Comparison of ENCODE assay signal across 8 cellular contexts in genomic region chr6:39934060-39934757, GRCh38. TPM values are rescaled to one million over a fixed set of nuclear protein-coding genes. Genes with fewer than 3 reads are reported as not detected.
DNase-seq lines count a peak whose midpoint lies in the region; ATAC-seq lines count a peak whose summit lies in the region.

TSS of gene MOCS1 (minus strand) at chr6:39934462. CDS start at chr6:39934417, 45 bp downstream.

- no peaks in the 10 kb centered on the region for H3K9me3 ChIP-seq in adipocyte (ENCODE audit: control insufficient read depth, low read length)
- no peaks in the 10 kb centered on the region for H3K9me3 ChIP-seq in neuron (ENCODE audit: low read length)

- H3K4me3 ChIP-seq in adipocyte (ENCODE audit: low read length) (peak within 1 kb of the TSS; percentile 94), neuron (ENCODE audit: low read length) (peak within 1 kb of the TSS; percentile 77)

- ATAC-seq in Right ventricle myocardium inferior: peak; percentile 96
- ATAC-seq in HG02884 (IDR thresholded peaks at IDR 0.05; ENCODE audit: unreplicated experiment): no peak

- H3K27ac ChIP-seq in temporal lobe (ENCODE audit: low read depth, low read length): peak within 1 kb of the TSS; percentile 73

- H3K27me3 ChIP-seq in adipocyte (replicated peaks; ENCODE audit: control insufficient read depth, insufficient read depth, low read length) (peaks cover 5% of the 10 kb centered on the region), neuron (ENCODE audit: insufficient read depth, low read length) (peaks cover 5% of the 10 kb centered on the region)

- H2AFZ ChIP-seq in neuron (ENCODE audit: low read depth, low read length): peak within 1 kb of the TSS; percentile 94

- H3K4me1 ChIP-seq in adipocyte (ENCODE audit: control insufficient read depth, insufficient read depth, low read length) (peaks cover 73% of the 10 kb centered on the region), neuron (ENCODE audit: insufficient read depth, low read length) (peaks cover 12% of the 10 kb centered on the region)

- H3K36me3 ChIP-seq in adipocyte (ENCODE audit: control insufficient read depth, insufficient read depth, low read length, severe bottlenecking) (no peaks in the 10 kb centered on the region), neuron (ENCODE audit: insufficient read depth, low read length) (no peaks in the 10 kb centered on the region)

- DNase-seq in HCEC 1CT (peak; percentile 62), NOMO-1 treated with dmso at 0.1 percent for 144 hours (lab: John Stamatoyannopoulos, UW; ENCODE audit: unreplicated experiment) (peak; percentile 31), adipocyte (ENCODE audit: low read depth) (peak; percentile 87), Right ventricle myocardium inferior (ENCODE audit: missing footprints) (peak; percentile 91), NCI-H1048 (lab: John Stamatoyannopoulos, UW) (no peak)

- intact Hi-C loops in Right ventricle myocardium inferior (cut with DNase I): no loop called here

- peak within 1 kb of the TSS; percentile 95 for H3K9ac ChIP-seq in adipocyte (ENCODE audit: low read length)

RNA-seq across cellular contexts. Expression of gene MOCS1, which starts in this region (rescaled TPM):
- 27.2 TPM for total RNA-seq in Right ventricle myocardium inferior
- total RNA-seq in temporal lobe: 5.7 TPM
